ENCODE assay signal across 1 cellular context in genomic region chr21:43703068-43703880, GRCh38.
A peak's percentile ranks its signal among the peaks of the same experiment; 100 is the strongest.
TF ChIP-seq lines count a peak whose summit lies in the region.

No MANE protein-coding gene starts in this region.

TF ChIP-seq in HepG2, 621 proteins besides CTCF, POLR2A, EP300 and RAD21 (continued from another document):
- TF ChIP-seq IKZF1 (IDR thresholded peaks at IDR 0.05) (no peak), SP5 (CRISPR knock-in tag; IDR thresholded peaks at IDR 0.05; ENCODE audit: borderline replicate concordance, low read depth) (peak; percentile 80; the same call in 1 of the 2 replicates), UBTF (CRISPR knock-in tag; IDR thresholded peaks at IDR 0.05) (0 out of 2 replicates have a peak, but pooled peaks have one; percentile 30), ESRRA (CRISPR knock-in tag; IDR thresholded peaks at IDR 0.05; ENCODE audit: low read depth) (no peak), THAP8 (CRISPR knock-in tag; IDR thresholded peaks at IDR 0.05; ENCODE audit: borderline replicate concordance) (no peak), KMT2B (CRISPR knock-in tag; IDR thresholded peaks at IDR 0.05) (no peak), ZNF432 (CRISPR knock-in tag; IDR thresholded peaks at IDR 0.05; ENCODE audit: borderline replicate concordance) (no peak), NRL (CRISPR knock-in tag; IDR thresholded peaks at IDR 0.05; ENCODE audit: borderline replicate concordance) (peak; percentile 80), ZFY (CRISPR knock-in tag; IDR thresholded peaks at IDR 0.05) (peak; percentile 52)
